9 cellular contexts compared by ENCODE assay signal in genomic region chr5:172559004-172559932, GRCh38.
DNase-seq lines count a peak whose midpoint lies in the region; ATAC-seq, FAIRE-seq and TF ChIP-seq lines count a peak whose summit lies in the region.
"Had no signal": no experiment of that assay in that cellular context is flagged by ENCODE, and none has a peak within 500 bp of the region (broad histone marks: within the 10 kb centered on the region; RNA-seq: fewer than 3 reads in every experiment).

No MANE protein-coding gene starts in this region.

- peak; percentile 83 for DNase-seq in AG20443 (ENCODE audit: low spot score)
- peak; percentile 86 for DNase-seq in RPMI7951 (ENCODE audit: low read depth)
- DNase-seq in fibroblast of pulmonary artery (ENCODE audit: low read depth) = peak; percentile 95
- DNase-seq in pons (ENCODE audit: low spot score) = peak; percentile 34
- no peak for DNase-seq in dermis blood vessel endothelial cell
- no peak for DNase-seq in T-helper 1 cell
- DNase-seq in small intestine = no peak
- DNase-seq: Calu3 had no signal

- H3K27ac ChIP-seq in small intestine (ENCODE audit: low read depth in 1 of 2, low read length in 1 of 2) = peak overlapping the region in 1 of 2 donors; percentile 61

- H3K4me3 ChIP-seq in fibroblast of pulmonary artery (replicated peaks; ENCODE audit: low read depth, low read length) (peak overlapping the region; percentile 41), small intestine (ENCODE audit: low read depth in 1 of 2, low read length in 2 of 2) (no peak overlapping the region)

- H3K27me3 ChIP-seq in small intestine (ENCODE audit: control insufficient read depth in 2 of 2, insufficient read depth in 2 of 2, low read length in 2 of 2) = no peaks in the 10 kb centered on the region

- H3K4me1 ChIP-seq in small intestine (ENCODE audit: control insufficient read depth in 2 of 2, insufficient read depth in 1 of 2, low read depth in 1 of 2, low read length in 1 of 2) = peaks cover 0 to 2% of the 10 kb centered on the region in 2 donors

- no peak for ATAC-seq in HG03565 (IDR thresholded peaks at IDR 0.05; ENCODE audit: unreplicated experiment)

- no peaks in the 10 kb centered on the region for H3K36me3 ChIP-seq in small intestine (ENCODE audit: control insufficient read depth in 2 of 2, insufficient read depth in 2 of 2, low read length in 2 of 2)

- TF ChIP-seq CTCF in fibroblast of pulmonary artery (IDR thresholded peaks at IDR 0.05; ENCODE audit: low read length, missing control alignments) = no peak

- no peaks in the 10 kb centered on the region for H3K9me3 ChIP-seq in small intestine (ENCODE audit: control insufficient read depth, low read depth)

- no peak for FAIRE-seq in small intestine (lab: Jason Lieb, UNC)

- 76 to 88% (median 81%) methylated on average over 22 to 23 of the region's 23 CpGs for WGBS in small intestine, 3 donors

Comparison
In these comparisons a context has a peak if more than half of its experiments do, and no peak if none do; other contexts are left out.
1. DNase-seq: peak in AG20443 (single experiment), RPMI7951 (single experiment), fibroblast of pulmonary artery (single experiment) and pons (single experiment); none in dermis blood vessel endothelial cell (single experiment), T-helper 1 cell (0 of 5) and small intestine (single experiment).